22 cellular contexts compared by ENCODE assay signal in the genomic region with DNA sequence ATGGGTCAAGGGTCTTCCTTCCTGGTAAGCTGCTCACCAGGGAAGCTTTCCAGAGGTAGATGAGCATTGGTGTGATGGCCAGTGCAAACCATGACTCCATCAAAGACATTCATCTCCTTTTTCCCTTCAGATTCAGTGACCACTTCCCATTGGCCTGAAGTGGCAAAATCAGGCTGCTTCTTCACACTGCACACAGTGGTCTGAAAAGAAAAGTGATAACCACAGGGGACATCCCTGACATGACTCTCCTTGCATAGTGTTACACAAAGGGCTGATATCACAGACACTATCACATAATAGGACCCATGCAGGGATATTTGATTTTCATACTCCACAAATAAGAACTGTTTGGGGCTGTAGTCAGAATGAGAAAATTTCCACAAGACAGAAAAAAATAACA.
"Had no signal": no experiment of that assay in that cellular context is flagged by ENCODE, and none has a peak within 500 bp of the region (broad histone marks: within the 10 kb centered on the region; RNA-seq: fewer than 3 reads in every experiment).

No MANE protein-coding gene starts in this region.

- H2AFZ ChIP-seq: neural progenitor cell, parathyroid adenoma had no signal

- ATAC-seq: effector memory CD8-positive, alpha-beta T cell; left ventricle myocardium superior; lower lobe of right lung had no signal

- H3K4me3 ChIP-seq: coronary artery, lower lobe of right lung, neural progenitor cell, prostate gland, right atrium auricular region, thoracic aorta, tibial nerve, upper lobe of left lung had no signal

- H3K9me3 ChIP-seq: lower lobe of right lung, prostate gland, right atrium auricular region, thoracic aorta, tibial nerve, upper lobe of left lung had no signal

- H3K27ac ChIP-seq: coronary artery, lower lobe of right lung, neural progenitor cell, parathyroid adenoma, prostate gland, right atrium auricular region, thoracic aorta, tibial nerve, upper lobe of left lung had no signal

- H3K4me1 ChIP-seq: prostate gland, tibial nerve had no signal

- DNase-seq: dermis blood vessel endothelial cell; effector memory CD8-positive, alpha-beta T cell; hypothalamus; left ventricle myocardium superior; lower lobe of right lung; small intestine; stimulated activated CD4-positive, alpha-beta T cell treated with anti-CD3 and anti-CD28 coated beads, Interleukin-15, amount 100 ng/mL, for 24 hours; stimulated activated CD4-positive, alpha-beta T cell treated with anti-CD3 and anti-CD28 coated beads, Interleukin-2, amount 100 ng/mL, for 48 hours; stimulated activated CD8-positive, alpha-beta memory T cell treated with anti-CD3 and anti-CD28 coated beads, Interleukin-4, amount 100 ng/mL, for 48 hours; stimulated activated naive CD4-positive, alpha-beta T cell treated with Interleukin-2 at 50 U/mL for 16 hours; upper lobe of left lung had no signal

- H3K4me3 Mint-ChIP-seq: effector memory CD8-positive, alpha-beta T cell; nephron; neural progenitor cell had no signal

- H3K36me3 ChIP-seq: neural progenitor cell, prostate gland, right atrium auricular region had no signal

- H3K27ac Mint-ChIP-seq: nephron, neural progenitor cell had no signal

- H3K27me3 Mint-ChIP-seq: effector memory CD8-positive, alpha-beta T cell had no signal

- H3K9me3 Mint-ChIP-seq: effector memory CD8-positive, alpha-beta T cell; nephron; neural progenitor cell had no signal

- H3K36me3 Mint-ChIP-seq: neural progenitor cell had no signal

- FAIRE-seq: frontal cortex, keratinocyte, small intestine, urothelium cell line had no signal

- H3K4me1 Mint-ChIP-seq: neural progenitor cell had no signal

- H3K4me2 ChIP-seq: neural progenitor cell had no signal

- H3K9ac ChIP-seq: neural progenitor cell, parathyroid adenoma had no signal

- H3K79me2 ChIP-seq: parathyroid adenoma had no signal

- H3K27me3 ChIP-seq: neural progenitor cell, right atrium auricular region, tibial nerve, upper lobe of left lung had no signal
